In the genomic region with DNA sequence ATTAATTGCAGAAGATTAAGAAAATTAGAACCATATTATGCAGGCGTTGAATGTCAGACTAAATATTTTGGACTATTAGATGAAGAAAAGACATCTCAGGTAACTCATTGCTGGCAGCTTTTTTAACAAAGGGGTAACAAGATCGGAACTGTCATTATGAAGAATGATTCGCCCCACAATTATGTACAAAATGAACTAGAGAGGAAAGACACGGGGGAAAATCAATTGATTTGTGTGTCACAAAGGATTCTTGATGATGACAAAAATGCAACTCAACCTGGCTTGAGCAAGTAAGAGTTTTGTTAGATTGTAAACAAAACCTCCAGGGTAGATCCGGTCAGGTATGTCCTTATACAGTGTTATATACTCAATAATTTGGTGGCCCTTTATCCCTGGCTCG, we compare ENCODE assay signal across 8 cellular contexts. TPM values are rescaled to one million over a fixed set of nuclear protein-coding genes. Genes with fewer than 3 reads are reported as not detected.
"Had no signal": no experiment of that assay in that cellular context is flagged by ENCODE, and none has a peak within 500 bp of the region (broad histone marks: within the 10 kb centered on the region; RNA-seq: fewer than 3 reads in every experiment).

No MANE protein-coding gene starts in this region.

- DNase-seq: GM23248, GOT3, H7, H9, HCEC 1CT, HFFc6 had no signal

- H3K36me3 ChIP-seq: HAP-1 had no signal

- H2AFZ ChIP-seq: GM23248, GM23338 had no signal

- H3K9me3 ChIP-seq: HAP-1 had no signal

- H3K9ac ChIP-seq: GM23248 had no signal

- H3K4me1 ChIP-seq: HAP-1 had no signal

- H3K4me3 ChIP-seq: GM23248, GM23338, HAP-1 had no signal

- H3K27ac ChIP-seq: GM23248 had no signal

- ATAC-seq: GM23338 had no signal

- H3K4me2 ChIP-seq: GM23338 had no signal

RNA-seq across cellular contexts. Expression of a gene that starts 12.5 kb away (rescaled TPM):
- polyA plus RNA-seq: GM23338 had no signal
